ENCODE assay signal across 1 cellular context in the genomic region with DNA sequence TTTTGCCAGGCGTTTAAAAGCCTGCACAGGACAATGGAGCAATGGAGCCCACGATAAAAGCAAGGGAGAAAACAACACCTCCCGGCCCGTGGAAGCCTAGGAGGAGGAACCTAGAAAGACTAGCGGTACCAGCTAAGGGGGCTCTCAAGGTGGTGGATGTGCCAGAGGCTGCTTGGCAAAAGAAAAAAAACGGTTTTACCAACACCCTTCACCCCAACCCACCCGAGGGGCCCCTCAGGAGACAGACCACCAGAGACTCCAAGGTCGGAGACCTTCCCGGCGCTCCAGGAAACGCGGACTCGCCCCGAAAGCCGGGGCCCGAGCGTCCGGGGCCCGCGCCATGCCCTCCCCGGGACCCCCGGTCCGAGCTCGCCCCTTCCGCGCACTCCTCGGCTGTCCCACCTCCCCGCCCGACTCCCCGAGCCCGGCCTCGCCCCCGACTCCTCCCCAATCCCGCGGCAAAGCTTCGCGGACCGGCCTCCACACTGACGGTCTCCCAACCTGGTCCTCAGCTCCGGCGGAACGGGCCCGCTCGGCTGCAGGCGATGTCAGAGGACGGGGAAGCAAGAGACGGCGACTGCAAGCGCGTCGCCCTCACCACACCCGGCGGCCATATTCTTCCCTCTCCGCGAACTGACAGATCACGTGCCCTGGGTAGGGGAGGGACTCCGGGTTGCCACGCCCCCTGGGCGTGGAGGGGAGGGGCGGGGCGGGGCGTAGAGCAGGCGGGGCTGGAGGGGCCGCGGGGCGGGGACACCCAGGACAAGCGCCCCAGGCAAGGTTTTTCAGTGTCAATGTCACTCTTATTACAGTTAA.
TF ChIP-seq lines count a peak whose summit lies in the region.

A gene (minus strand): TSS at position 635 of the 816 bp plus-strand sequence. CDS start 10,520 bp downstream, outside the sequence.

TF ChIP-seq in HepG2, 621 proteins besides CTCF, POLR2A, EP300 and RAD21 (continued from another document and continues in another):
- TF ChIP-seq, protein P1, sequence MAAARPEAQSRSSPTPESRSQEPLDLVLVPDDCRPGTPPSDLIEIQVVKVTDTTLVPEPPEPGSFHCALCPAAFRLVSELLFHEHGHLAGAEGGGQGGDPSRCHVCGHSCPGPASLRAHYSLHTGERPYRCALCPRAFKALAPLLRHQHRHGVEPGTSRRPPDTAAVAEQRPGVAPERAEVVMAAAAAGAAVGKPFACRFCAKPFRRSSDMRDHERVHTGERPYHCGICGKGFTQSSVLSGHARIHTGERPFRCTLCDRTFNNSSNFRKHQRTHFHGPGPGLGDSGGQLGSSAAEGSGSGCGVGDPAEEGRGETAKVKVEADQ (CRISPR knock-in tag; IDR thresholded peaks at IDR 0.05; ENCODE audit: borderline replicate concordance) = 0 out of 2 replicates have a peak, but pooled peaks have one; percentile 91
- peak; percentile 88 for TF ChIP-seq SRSF1 (optimal IDR thresholded peaks at IDR 0.05; ENCODE audit: low read depth, low read length)
- TF ChIP-seq U2AF1 (optimal IDR thresholded peaks at IDR 0.05; ENCODE audit: low read depth, low read length) = no peak
- TF ChIP-seq RFX1 (IDR thresholded peaks at IDR 0.05) = no peak
- TF ChIP-seq PHF8 (CRISPR knock-in tag; IDR thresholded peaks at IDR 0.05) = peak; percentile 97
- no peak for TF ChIP-seq ZNF703 (CRISPR knock-in tag; IDR thresholded peaks at IDR 0.05; ENCODE audit: borderline replicate concordance)
- TF ChIP-seq ZNF781 (CRISPR knock-in tag; IDR thresholded peaks at IDR 0.05; ENCODE audit: borderline replicate concordance, not compliant biosample characterization) = no peak
- TF ChIP-seq, protein P2, sequence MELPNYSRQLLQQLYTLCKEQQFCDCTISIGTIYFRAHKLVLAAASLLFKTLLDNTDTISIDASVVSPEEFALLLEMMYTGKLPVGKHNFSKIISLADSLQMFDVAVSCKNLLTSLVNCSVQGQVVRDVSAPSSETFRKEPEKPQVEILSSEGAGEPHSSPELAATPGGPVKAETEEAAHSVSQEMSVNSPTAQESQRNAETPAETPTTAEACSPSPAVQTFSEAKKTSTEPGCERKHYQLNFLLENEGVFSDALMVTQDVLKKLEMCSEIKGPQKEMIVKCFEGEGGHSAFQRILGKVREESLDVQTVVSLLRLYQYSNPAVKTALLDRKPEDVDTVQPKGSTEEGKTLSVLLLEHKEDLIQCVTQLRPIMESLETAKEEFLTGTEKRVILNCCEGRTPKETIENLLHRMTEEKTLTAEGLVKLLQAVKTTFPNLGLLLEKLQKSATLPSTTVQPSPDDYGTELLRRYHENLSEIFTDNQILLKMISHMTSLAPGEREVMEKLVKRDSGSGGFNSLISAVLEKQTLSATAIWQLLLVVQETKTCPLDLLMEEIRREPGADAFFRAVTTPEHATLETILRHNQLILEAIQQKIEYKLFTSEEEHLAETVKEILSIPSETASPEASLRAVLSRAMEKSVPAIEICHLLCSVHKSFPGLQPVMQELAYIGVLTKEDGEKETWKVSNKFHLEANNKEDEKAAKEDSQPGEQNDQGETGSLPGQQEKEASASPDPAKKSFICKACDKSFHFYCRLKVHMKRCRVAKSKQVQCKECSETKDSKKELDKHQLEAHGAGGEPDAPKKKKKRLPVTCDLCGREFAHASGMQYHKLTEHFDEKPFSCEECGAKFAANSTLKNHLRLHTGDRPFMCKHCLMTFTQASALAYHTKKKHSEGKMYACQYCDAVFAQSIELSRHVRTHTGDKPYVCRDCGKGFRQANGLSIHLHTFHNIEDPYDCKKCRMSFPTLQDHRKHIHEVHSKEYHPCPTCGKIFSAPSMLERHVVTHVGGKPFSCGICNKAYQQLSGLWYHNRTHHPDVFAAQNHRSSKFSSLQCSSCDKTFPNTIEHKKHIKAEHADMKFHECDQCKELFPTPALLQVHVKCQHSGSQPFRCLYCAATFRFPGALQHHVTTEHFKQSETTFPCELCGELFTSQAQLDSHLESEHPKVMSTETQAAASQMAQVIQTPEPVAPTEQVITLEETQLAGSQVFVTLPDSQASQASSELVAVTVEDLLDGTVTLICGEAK (IDR thresholded peaks at IDR 0.05) = no peak
- TF ChIP-seq, protein P2 (CRISPR knock-in tag; IDR thresholded peaks at IDR 0.05) = 0 out of 2 replicates have a peak, but pooled peaks have one; percentile 38
- TF ChIP-seq ZNF260 (CRISPR knock-in tag; IDR thresholded peaks at IDR 0.05; ENCODE audit: borderline replicate concordance, low read depth) = no peak
- peak; percentile 95 for TF ChIP-seq TGIF2 (CRISPR knock-in tag; IDR thresholded peaks at IDR 0.05)
- no peak for TF ChIP-seq XBP1 (CRISPR knock-in tag; IDR thresholded peaks at IDR 0.05)
- peak; percentile 41; the same call in 1 of the 2 replicates for TF ChIP-seq SAFB2 (CRISPR knock-in tag; IDR thresholded peaks at IDR 0.05; ENCODE audit: borderline replicate concordance, low read depth)
- no peak for TF ChIP-seq U2AF2 (IDR thresholded peaks at IDR 0.05; ENCODE audit: low read depth, low read length)
- TF ChIP-seq ZNF446 (CRISPR knock-in tag; IDR thresholded peaks at IDR 0.05) = no peak
- peak; percentile 77 for TF ChIP-seq WIZ (CRISPR knock-in tag; IDR thresholded peaks at IDR 0.05)
- TF ChIP-seq, protein P3, sequence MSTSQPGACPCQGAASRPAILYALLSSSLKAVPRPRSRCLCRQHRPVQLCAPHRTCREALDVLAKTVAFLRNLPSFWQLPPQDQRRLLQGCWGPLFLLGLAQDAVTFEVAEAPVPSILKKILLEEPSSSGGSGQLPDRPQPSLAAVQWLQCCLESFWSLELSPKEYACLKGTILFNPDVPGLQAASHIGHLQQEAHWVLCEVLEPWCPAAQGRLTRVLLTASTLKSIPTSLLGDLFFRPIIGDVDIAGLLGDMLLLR (CRISPR knock-in tag; IDR thresholded peaks at IDR 0.05) = 0 out of 2 replicates have a peak, but pooled peaks have one; percentile 66
- TF ChIP-seq MEF2D (CRISPR knock-in tag; IDR thresholded peaks at IDR 0.05) = 0 out of 2 replicates have a peak, but pooled peaks have one; percentile 4
- TF ChIP-seq ARNTL (CRISPR knock-in tag; IDR thresholded peaks at IDR 0.05) = peak; percentile 50; the same call in 1 of the 2 replicates
- peak; percentile 35; the same call in 1 of the 2 replicates for TF ChIP-seq ZFP90 (CRISPR knock-in tag; IDR thresholded peaks at IDR 0.05; ENCODE audit: borderline replicate concordance)
- TF ChIP-seq FOXO1 (CRISPR knock-in tag; IDR thresholded peaks at IDR 0.05) = peak; percentile 69
- TF ChIP-seq, protein P4, sequence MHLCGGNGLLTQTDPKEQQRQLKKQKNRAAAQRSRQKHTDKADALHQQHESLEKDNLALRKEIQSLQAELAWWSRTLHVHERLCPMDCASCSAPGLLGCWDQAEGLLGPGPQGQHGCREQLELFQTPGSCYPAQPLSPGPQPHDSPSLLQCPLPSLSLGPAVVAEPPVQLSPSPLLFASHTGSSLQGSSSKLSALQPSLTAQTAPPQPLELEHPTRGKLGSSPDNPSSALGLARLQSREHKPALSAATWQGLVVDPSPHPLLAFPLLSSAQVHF (CRISPR knock-in tag; IDR thresholded peaks at IDR 0.05) = no peak
- TF ChIP-seq CHCHD3 (CRISPR knock-in tag; IDR thresholded peaks at IDR 0.05) = no peak
- 0 out of 2 replicates have a peak, but pooled peaks have one; percentile 56 for TF ChIP-seq ZNF234 (CRISPR knock-in tag; conservative IDR thresholded peaks at IDR 0.05)
- TF ChIP-seq HNRNPK (IDR thresholded peaks at IDR 0.05; ENCODE audit: low read depth, low read length, poor library complexity, severe bottlenecking) = no peak
- no peak for TF ChIP-seq CREM (IDR thresholded peaks at IDR 0.05)
- no peak for TF ChIP-seq CREM (CRISPR knock-in tag; IDR thresholded peaks at IDR 0.05)
- TF ChIP-seq ZNF567 (CRISPR knock-in tag; IDR thresholded peaks at IDR 0.05; ENCODE audit: borderline replicate concordance) = no peak
- TF ChIP-seq CCDC6 (CRISPR knock-in tag; IDR thresholded peaks at IDR 0.05) = no peak
- peak; percentile 42; the same call in 1 of the 2 replicates for TF ChIP-seq ZNF776 (CRISPR knock-in tag; IDR thresholded peaks at IDR 0.05)
- no peak for TF ChIP-seq ZNF773 (CRISPR knock-in tag; IDR thresholded peaks at IDR 0.05; ENCODE audit: borderline replicate concordance)
- peak; percentile 73 for TF ChIP-seq IKZF4 (CRISPR knock-in tag; IDR thresholded peaks at IDR 0.05; ENCODE audit: borderline replicate concordance, low read depth, not compliant biosample characterization)
- TF ChIP-seq GLI4 (CRISPR knock-in tag; IDR thresholded peaks at IDR 0.05; ENCODE audit: borderline replicate concordance) = no peak
- TF ChIP-seq, protein P5, sequence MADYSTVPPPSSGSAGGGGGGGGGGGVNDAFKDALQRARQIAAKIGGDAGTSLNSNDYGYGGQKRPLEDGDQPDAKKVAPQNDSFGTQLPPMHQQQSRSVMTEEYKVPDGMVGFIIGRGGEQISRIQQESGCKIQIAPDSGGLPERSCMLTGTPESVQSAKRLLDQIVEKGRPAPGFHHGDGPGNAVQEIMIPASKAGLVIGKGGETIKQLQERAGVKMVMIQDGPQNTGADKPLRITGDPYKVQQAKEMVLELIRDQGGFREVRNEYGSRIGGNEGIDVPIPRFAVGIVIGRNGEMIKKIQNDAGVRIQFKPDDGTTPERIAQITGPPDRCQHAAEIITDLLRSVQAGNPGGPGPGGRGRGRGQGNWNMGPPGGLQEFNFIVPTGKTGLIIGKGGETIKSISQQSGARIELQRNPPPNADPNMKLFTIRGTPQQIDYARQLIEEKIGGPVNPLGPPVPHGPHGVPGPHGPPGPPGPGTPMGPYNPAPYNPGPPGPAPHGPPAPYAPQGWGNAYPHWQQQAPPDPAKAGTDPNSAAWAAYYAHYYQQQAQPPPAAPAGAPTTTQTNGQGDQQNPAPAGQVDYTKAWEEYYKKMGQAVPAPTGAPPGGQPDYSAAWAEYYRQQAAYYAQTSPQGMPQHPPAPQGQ (CRISPR knock-in tag; IDR thresholded peaks at IDR 0.05; ENCODE audit: borderline replicate concordance) = no peak
- peak in 1 of 2 experiments; percentile 57; a peak in 1 of 4 replicates for TF ChIP-seq KLF16 (CRISPR knock-in tag; IDR thresholded peaks at IDR 0.05)
- peak; percentile 75 for TF ChIP-seq GABPB1 (CRISPR knock-in tag; IDR thresholded peaks at IDR 0.05)
- no peak for TF ChIP-seq TCF12 (IDR thresholded peaks at IDR 0.05)
- no peak; the same call in 1 of the 2 replicates for TF ChIP-seq TCF12 (CRISPR knock-in tag; IDR thresholded peaks at IDR 0.05)
- TF ChIP-seq CBFB (CRISPR knock-in tag; IDR thresholded peaks at IDR 0.05) = peak; percentile 59; the same call in 1 of the 2 replicates
- no peak for TF ChIP-seq ZEB1 (IDR thresholded peaks at IDR 0.05; ENCODE audit: insufficient replicate concordance, low read depth)
- no peak for TF ChIP-seq ZNF629 (CRISPR knock-in tag; conservative IDR thresholded peaks at IDR 0.05)
- no peak for TF ChIP-seq NPAS2 (CRISPR knock-in tag; IDR thresholded peaks at IDR 0.05; ENCODE audit: borderline replicate concordance)
- TF ChIP-seq ARNT2 (CRISPR knock-in tag; IDR thresholded peaks at IDR 0.05; ENCODE audit: low read depth) = peak; percentile 78
- peak; percentile 65; the same call in 1 of the 2 replicates for TF ChIP-seq ZNF678 (CRISPR knock-in tag; IDR thresholded peaks at IDR 0.05)
- TF ChIP-seq AGO1 (IDR thresholded peaks at IDR 0.05; ENCODE audit: low read depth, low read length, poor library complexity, severe bottlenecking) = no peak
- TF ChIP-seq PTBP1 (IDR thresholded peaks at IDR 0.05; ENCODE audit: low read depth, low read length, poor library complexity, severe bottlenecking) = no peak
- TF ChIP-seq ZNF546 (CRISPR knock-in tag; conservative IDR thresholded peaks at IDR 0.05) = peak; percentile 87; the same call in 1 of the 2 replicates
- 0 out of 2 replicates have a peak, but pooled peaks have one; percentile 30 for TF ChIP-seq ZZZ3 (CRISPR knock-in tag; IDR thresholded peaks at IDR 0.05; ENCODE audit: borderline replicate concordance)
- no peak for TF ChIP-seq SUZ12 (IDR thresholded peaks at IDR 0.05; ENCODE audit: low read depth, low read length)
- TF ChIP-seq, protein P6, sequence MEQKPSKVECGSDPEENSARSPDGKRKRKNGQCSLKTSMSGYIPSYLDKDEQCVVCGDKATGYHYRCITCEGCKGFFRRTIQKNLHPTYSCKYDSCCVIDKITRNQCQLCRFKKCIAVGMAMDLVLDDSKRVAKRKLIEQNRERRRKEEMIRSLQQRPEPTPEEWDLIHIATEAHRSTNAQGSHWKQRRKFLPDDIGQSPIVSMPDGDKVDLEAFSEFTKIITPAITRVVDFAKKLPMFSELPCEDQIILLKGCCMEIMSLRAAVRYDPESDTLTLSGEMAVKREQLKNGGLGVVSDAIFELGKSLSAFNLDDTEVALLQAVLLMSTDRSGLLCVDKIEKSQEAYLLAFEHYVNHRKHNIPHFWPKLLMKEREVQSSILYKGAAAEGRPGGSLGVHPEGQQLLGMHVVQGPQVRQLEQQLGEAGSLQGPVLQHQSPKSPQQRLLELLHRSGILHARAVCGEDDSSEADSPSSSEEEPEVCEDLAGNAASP (CRISPR knock-in tag; IDR thresholded peaks at IDR 0.05; ENCODE audit: borderline replicate concordance) = peak; percentile 10; the same call in 1 of the 2 replicates
- no peak for TF ChIP-seq SNRNP70 (IDR thresholded peaks at IDR 0.05; ENCODE audit: low read depth, low read length)
- no peak for TF ChIP-seq ZNF484 (CRISPR knock-in tag; IDR thresholded peaks at IDR 0.05; ENCODE audit: borderline replicate concordance, low read depth)
- TF ChIP-seq, protein P7, sequence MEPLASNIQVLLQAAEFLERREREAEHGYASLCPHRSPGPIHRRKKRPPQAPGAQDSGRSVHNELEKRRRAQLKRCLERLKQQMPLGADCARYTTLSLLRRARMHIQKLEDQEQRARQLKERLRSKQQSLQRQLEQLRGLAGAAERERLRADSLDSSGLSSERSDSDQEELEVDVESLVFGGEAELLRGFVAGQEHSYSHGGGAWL (CRISPR knock-in tag; IDR thresholded peaks at IDR 0.05) = peak; percentile 68
- TF ChIP-seq HDAC2 (CRISPR knock-in tag; IDR thresholded peaks at IDR 0.05) = no peak
